In genomic region chr2:29105375-29105774, GRCh38 we compare ENCODE assay signal across 1 cellular context.
TF ChIP-seq lines count a peak whose summit lies in the region.

No MANE protein-coding gene starts in this region.

TF ChIP-seq in WTC11, 78 proteins besides CTCF, POLR2A, EP300 and RAD21 (continued from another document):
- TF ChIP-seq PRDM15 (CRISPR knock-in tag; IDR thresholded peaks at IDR 0.05) = peak; percentile 39; the same call in 1 of the 2 replicates
